ENCODE assay signal across 29 cellular contexts in genomic region chr16:66847533-66848057, GRCh38. TPM values are rescaled to one million over a fixed set of nuclear protein-coding genes. Genes with fewer than 3 reads are reported as not detected.
DNase-seq lines count a peak whose midpoint lies in the region; ATAC-seq, FAIRE-seq and TF ChIP-seq lines count a peak whose summit lies in the region.
"Had no signal": no experiment of that assay in that cellular context is flagged by ENCODE, and none has a peak within 500 bp of the region (broad histone marks: within the 10 kb centered on the region; RNA-seq: fewer than 3 reads in every experiment).

No MANE protein-coding gene starts in this region.

- H3K27ac Mint-ChIP-seq in T-helper 2 cell treated with Interferon-gamma antibody and Interleukin-4, amounts not matched to agents 5 μg/mL and 100 μg/mL, for 36 hours, result peak overlapping the region; percentile 37
- H3K27ac Mint-ChIP-seq: CD4-positive, CD25-positive, alpha-beta regulatory T cell had no signal

- H4K20me1 ChIP-seq in BLaER1 treated with 17β-estradiol and CSF1 and Interleukin-3, amounts not matched to agents 10 nM and 100 nM, result peaks cover 0 to 7% (median 0%) of the 10 kb centered on the region in 11 experiments; a peak in 3 of 22 replicates
- H4K20me1 ChIP-seq in K562 (replicated peaks; ENCODE audit: control insufficient read depth, insufficient read depth, low read length), result 0 out of 2 replicates have a peak, but pooled peaks cover 4% of the 10 kb centered on the region

- no peak overlapping the region for H3K4me3 Mint-ChIP-seq in T-helper 2 cell treated with Interferon-gamma antibody and Interleukin-4, amounts not matched to agents 5 μg/mL and 100 μg/mL, for 36 hours
- H3K4me3 Mint-ChIP-seq: CD4-positive, CD25-positive, alpha-beta regulatory T cell had no signal

- H3K36me3 ChIP-seq in BLaER1 treated with 17β-estradiol and CSF1 and Interleukin-3, amounts not matched to agents 10 nM and 100 nM, result no peaks in the 10 kb centered on the region
- no peaks in the 10 kb centered on the region for H3K36me3 ChIP-seq in K562 (ENCODE audit: control insufficient read depth, insufficient read depth, low read length)
- H3K36me3 ChIP-seq: BE2C had no signal

- no peaks in the 10 kb centered on the region for H3K79me2 ChIP-seq in K562 (ENCODE audit: control insufficient read depth, insufficient read depth, low read length)

- H3K9me3 ChIP-seq in BLaER1 treated with 17β-estradiol and CSF1 and Interleukin-3, amounts not matched to agents 10 nM and 100 nM (replicated peaks in 1 of 11), result no peaks in the 10 kb centered on the region
- no peaks in the 10 kb centered on the region for H3K9me3 ChIP-seq in K562 (replicated peaks; ENCODE audit: control insufficient read depth, insufficient read depth, low read depth, low read length)
- H3K9me3 ChIP-seq: BE2C had no signal

- peak overlapping the region; percentile 1; the same call in 1 of the 2 replicates for H2AFZ ChIP-seq in K562 (ENCODE audit: low read depth, low read length)
- H2AFZ ChIP-seq: GM23248 had no signal

- peak overlapping the region; percentile 10 to 84 (median 60); a peak in 18 of 22 replicates for H3K4me2 ChIP-seq in BLaER1 treated with 17β-estradiol and CSF1 and Interleukin-3, amounts not matched to agents 10 nM and 100 nM
- H3K4me2 ChIP-seq in K562 (ENCODE audit: insufficient read depth, low read length), result no peak overlapping the region

- in situ Hi-C loops in K562 (cut with MboI), result no loop called here

- ATAC-seq in K562 (no peak), HG02610 (IDR thresholded peaks at IDR 0.05; ENCODE audit: unreplicated experiment) (no peak)
- ATAC-seq: Panc1 had no signal

- peaks cover 35 to 47% (median 43%) of the 10 kb centered on the region in 11 experiments for H3K27me3 ChIP-seq in BLaER1 treated with 17β-estradiol and CSF1 and Interleukin-3, amounts not matched to agents 10 nM and 100 nM
- peaks cover 18 to 20% of the 10 kb centered on the region in 2 experiments; a peak in 4 of 5 replicates for H3K27me3 ChIP-seq in K562 (ENCODE audit: control insufficient read depth in 2 of 2, insufficient read depth in 2 of 2, low read length in 2 of 2)
- peaks cover 0 to 19% (median 0%) of the 10 kb centered on the region in 45 donors for H3K27me3 ChIP-seq in dorsolateral prefrontal cortex

- CTCF ChIA-PET in K562 (lab: Yijun Ruan, JAX; ENCODE audit: low intra/inter-chr PET ratio), result no interaction called here

- TF ChIP-seq RAD21 in K562 (CRISPR knock-in tag; conservative IDR thresholded peaks at IDR 0.05 in 1 of 2, IDR thresholded peaks at IDR 0.05 in 1 of 2), result no peak

- 20% methylated on average over 6 of the region's 6 CpGs for WGBS in K562 (ENCODE audit: insufficient coverage, low coverage, missing lambda C conversion rate)

- TF ChIP-seq POLR2A in K562 (conservative IDR thresholded peaks at IDR 0.05), result no peak

- DNase-seq in T-helper 2 cell treated with Interferon-gamma antibody and Interleukin-4, amounts not matched to agents 5 μg/mL and 100 μg/mL, for 36 hours (ENCODE audit: low spot score), result no peak
- DNase-seq in T-helper 2 cell (no peak), K562 (ENCODE audit: extremely low read depth in 1 of 4, low spot score in 3 of 4) (peak in 1 of 4 experiments; percentile 1), mesenteric fat pad (ENCODE audit: low spot score) (peak; percentile 33), dorsolateral prefrontal cortex (no peak), NCI-H82 treated with DMSO at 0.1 percent for 48 hours (lab: John Stamatoyannopoulos, UW; ENCODE audit: unreplicated experiment) (no peak)
- DNase-seq: 8988T; ACHN; BE2C; CD4-positive, CD25-positive, alpha-beta regulatory T cell; DMS153; DND-41; GM23248; Kasumi-1; NCI-H1092 treated with DMSO at 0.1 percent for 48 hours; NCI-H1436; NCI-H187 treated with DMSO at 0.1 percent for 48 hours; NCI-H2171 treated with DMSO at 0.1 percent for 48 hours; NCI-H345; NCI-H510A treated with DMSO at 0.1 percent for 48 hours; SHP77 treated with DMSO at 0.1 percent for 48 hours had no signal

- H3K27me3 Mint-ChIP-seq in T-helper 2 cell treated with Interferon-gamma antibody and Interleukin-4, amounts not matched to agents 5 μg/mL and 100 μg/mL, for 36 hours (ENCODE audit: low read depth), result peaks cover 32% of the 10 kb centered on the region

- H3K9me3 Mint-ChIP-seq in T-helper 2 cell treated with Interferon-gamma antibody and Interleukin-4, amounts not matched to agents 5 μg/mL and 100 μg/mL, for 36 hours, result no peaks in the 10 kb centered on the region

- no TSS peak for BruUV-seq in K562 (replicated peaks; lab: Mats Ljungman, UMichigan)

- peak; percentile 69 for FAIRE-seq in K562 (lab: Jason Lieb, UNC)
- FAIRE-seq: GM19239 had no signal

- H3K4me3 ChIP-seq in BLaER1 treated with 17β-estradiol and CSF1 and Interleukin-3, amounts not matched to agents 10 nM and 100 nM, result no peak overlapping the region
- no peak overlapping the region for H3K4me3 ChIP-seq in K562
- H3K4me3 ChIP-seq in dorsolateral prefrontal cortex, result no peak overlapping the region
- H3K4me3 ChIP-seq: GM23248 had no signal

- TF ChIP-seq EP300 in K562 (IDR thresholded peaks at IDR 0.05; ENCODE audit: low read length), result no peak

- H3K9me1 ChIP-seq in K562 (ENCODE audit: control insufficient read depth, insufficient read depth, low read length), result no peaks in the 10 kb centered on the region

- no peaks in the 10 kb centered on the region for H3K36me3 Mint-ChIP-seq in T-helper 2 cell treated with Interferon-gamma antibody and Interleukin-4, amounts not matched to agents 5 μg/mL and 100 μg/mL, for 36 hours (ENCODE audit: low read depth)
- H3K36me3 Mint-ChIP-seq: CD4-positive, CD25-positive, alpha-beta regulatory T cell had no signal

- intact Hi-C loops in K562 (cut with micrococcal nuclease), result no loop called here
- intact Hi-C loops in dorsolateral prefrontal cortex (cut with DNase I), result loop anchor here in 1 of 2 donors (10.0 kb wide), 1 partner anchor 57 kb away; no protein-coding TSS in a partner anchor

- POLR2A ChIA-PET in K562 (lab: Yijun Ruan, JAX), result interaction anchor here (0.7 to 1.0 kb wide), 3 partner anchors 16 to 223 kb away, joined by 3 read pairs; partner anchors contain the start of gene NAE1

- peaks cover 17% of the 10 kb centered on the region for H3K4me1 Mint-ChIP-seq in T-helper 2 cell treated with Interferon-gamma antibody and Interleukin-4, amounts not matched to agents 5 μg/mL and 100 μg/mL, for 36 hours (ENCODE audit: low read depth)

- H3K9ac ChIP-seq in BLaER1 treated with 17β-estradiol and CSF1 and Interleukin-3, amounts not matched to agents 10 nM and 100 nM, result no peak overlapping the region
- no peak overlapping the region for H3K9ac ChIP-seq in K562 (ENCODE audit: insufficient read depth in 1 of 2, low read depth in 2 of 2, low read length in 2 of 2)
- H3K9ac ChIP-seq: GM23248 had no signal

- peaks cover 25 to 48% (median 43%) of the 10 kb centered on the region in 10 experiments for H3K4me1 ChIP-seq in BLaER1 treated with 17β-estradiol and CSF1 and Interleukin-3, amounts not matched to agents 10 nM and 100 nM
- H3K4me1 ChIP-seq in K562 (replicated peaks in 1 of 2; ENCODE audit: control insufficient read depth in 2 of 2, insufficient read depth in 2 of 2, low read length in 2 of 2), result peaks cover 12 to 21% of the 10 kb centered on the region in 2 experiments; a peak in 3 of 5 replicates

- no peak overlapping the region for H3K27ac ChIP-seq in BLaER1 treated with 17β-estradiol and CSF1 and Interleukin-3, amounts not matched to agents 10 nM and 100 nM
- H3K27ac ChIP-seq in K562 (ENCODE audit: extremely low read depth, low read depth, low read length) (no peak overlapping the region), dorsolateral prefrontal cortex (peak overlapping the region in 1 of 59 donors; percentile 74)
- H3K27ac ChIP-seq: GM23248, RWPE1 had no signal

- TF ChIP-seq CTCF in K562 (IDR thresholded peaks at IDR 0.05 in 2 of 3, conservative IDR thresholded peaks at IDR 0.05 in 1 of 3; ENCODE audit: insufficient read depth in 2 of 3, low read depth in 1 of 3, low read length in 3 of 3) (no peak), dorsolateral prefrontal cortex (IDR thresholded peaks at IDR 0.05 in 54 of 56, conservative IDR thresholded peaks at IDR 0.05 in 2 of 56; ENCODE audit: low read depth in 1 of 56, partially characterized antibody in 56 of 56) (no peak)

RNA-seq across cellular contexts. Expression of gene CA7, which starts 3.4 kb away (rescaled TPM):
- total RNA-seq in K562 (2011; cell fraction: chromatin; rRNA removed; ENCODE audit: low replicate concordance), result not detected in 2 replicates
- total RNA-seq in K562 (2011; cell fraction: nucleolus; rRNA removed), result not detected in 2 replicates
- total RNA-seq in K562 (2011; cell fraction: nucleoplasm; rRNA removed), result not detected in 2 replicates
- total RNA-seq in K562 (2014; rRNA removed) (0.24 TPM in 1 of 2 replicates, not detected in the other), K562 (2014; rRNA removed; fragmentation: Illumina TruSeq; extraction: Trizol) (not detected in 2 replicates), K562 (2015; rRNA removed; fragmentation: Illumina TruSeq; extraction: Trizol) (not detected in 2 replicates), K562 (2021) (not detected in 2 replicates), mesenteric fat pad (not detected), dorsolateral prefrontal cortex (10 to 100 TPM in 50 of 120 experiments, 1 to 10 TPM in 70; 2.2 to 16.0 (median 9.4) TPM)
- polyA plus RNA-seq in K562 (2011; rRNA removed) (0.06 TPM in 1 of 2 replicates, not detected in the other), K562 (2014; fragmentation: Illumina TruSeq; extraction: Trizol) (0.07 TPM in 1 of 2 replicates, not detected in the other), K562 (2014; fragmentation: Nextera tagmentation; extraction: Ambion mirVana) (under 1 TPM in 1 of 2 experiments, not detected in 1; 0.03 TPM), K562 (2014; rRNA removed) (0.05 TPM in 1 of 2 replicates, not detected in the other)
- polyA plus RNA-seq in K562 (2011; cell fraction: cytosol; rRNA removed), result 0.10 and 0.60 TPM in 2 replicates
- 0.13 TPM in 1 of 2 replicates, not detected in the other for polyA plus RNA-seq in K562 (2011; cell fraction: nucleus; rRNA removed)
- 0.08 and 0.09 TPM in 2 replicates for polyA plus RNA-seq in K562 (2012)
- polyA minus RNA-seq in K562 (2011; rRNA and poly(A)+ RNA removed), result 0.21 TPM in 1 of 2 replicates, not detected in the other
- polyA minus RNA-seq in K562 (2011; cell fraction: cytosol; rRNA and poly(A)+ RNA removed), result not detected in 2 replicates
- not detected in 2 replicates for polyA minus RNA-seq in K562 (2011; cell fraction: nucleus; rRNA and poly(A)+ RNA removed)
- total RNA-seq: CD4-positive, CD25-positive, alpha-beta regulatory T cell; HT-29; M059J had no signal
- polyA plus RNA-seq: CD4-positive, CD25-positive, alpha-beta regulatory T cell; GM23248 had no signal

RNA-seq across cellular contexts. Expression of gene NAE1, which starts 16.8 kb away (rescaled TPM):
- total RNA-seq in K562 (2011; cell fraction: chromatin; rRNA removed; ENCODE audit: low replicate concordance), result 98.8 and 294 TPM in 2 replicates
- total RNA-seq in K562 (2011; cell fraction: nucleolus; rRNA removed), result 65.5 and 71.3 TPM in 2 replicates
- total RNA-seq in K562 (2011; cell fraction: nucleoplasm; rRNA removed), result 135 and 180 TPM in 2 replicates
- total RNA-seq in K562 (2014; rRNA removed) (150 and 165 TPM in 2 replicates), K562 (2014; rRNA removed; fragmentation: Illumina TruSeq; extraction: Trizol) (230 and 259 TPM in 2 replicates), K562 (2015; rRNA removed; fragmentation: Illumina TruSeq; extraction: Trizol) (174 and 190 TPM in 2 replicates), K562 (2021) (167 and 172 TPM in 2 replicates), mesenteric fat pad (42.4 TPM), dorsolateral prefrontal cortex (100 to 1,000 TPM in 1 of 120 experiments, 10 to 100 TPM in 119; 42.3 to 101 (median 76.7) TPM)
- polyA plus RNA-seq in K562 (2011; rRNA removed) (233 and 294 TPM in 2 replicates), K562 (2014; fragmentation: Illumina TruSeq; extraction: Trizol) (164 and 203 TPM in 2 replicates), K562 (2014; fragmentation: Nextera tagmentation; extraction: Ambion mirVana) (100 to 1,000 TPM; 257 to 275 TPM), K562 (2014; rRNA removed) (235 and 238 TPM in 2 replicates)
- 38.2 and 71.9 TPM in 2 replicates for polyA plus RNA-seq in K562 (2011; cell fraction: cytosol; rRNA removed)
- 83.1 and 206 TPM in 2 replicates for polyA plus RNA-seq in K562 (2011; cell fraction: nucleus; rRNA removed)
- polyA plus RNA-seq in K562 (2012), result 109 and 119 TPM in 2 replicates
- polyA minus RNA-seq in K562 (2011; rRNA and poly(A)+ RNA removed), result 151 and 155 TPM in 2 replicates
- polyA minus RNA-seq in K562 (2011; cell fraction: cytosol; rRNA and poly(A)+ RNA removed), result 37.3 and 65.9 TPM in 2 replicates
- 67.0 and 103 TPM in 2 replicates for polyA minus RNA-seq in K562 (2011; cell fraction: nucleus; rRNA and poly(A)+ RNA removed)

RNA-seq across cellular contexts. Expression of gene PDP2, which starts 32.7 kb away (rescaled TPM):
- total RNA-seq in K562 (2011; cell fraction: chromatin; rRNA removed; ENCODE audit: low replicate concordance), result 44.7 and 44.9 TPM in 2 replicates
- total RNA-seq in K562 (2011; cell fraction: nucleolus; rRNA removed), result 21.3 and 22.0 TPM in 2 replicates
- 27.4 and 39.0 TPM in 2 replicates for total RNA-seq in K562 (2011; cell fraction: nucleoplasm; rRNA removed)
- total RNA-seq in K562 (2014; rRNA removed) (5.5 and 6.7 TPM in 2 replicates), K562 (2014; rRNA removed; fragmentation: Illumina TruSeq; extraction: Trizol) (7.2 and 8.3 TPM in 2 replicates), K562 (2015; rRNA removed; fragmentation: Illumina TruSeq; extraction: Trizol) (5.8 and 6.7 TPM in 2 replicates), K562 (2021) (17.7 and 18.5 TPM in 2 replicates), mesenteric fat pad (33.5 TPM), dorsolateral prefrontal cortex (10 to 100 TPM; 18.3 to 46.8 (median 28.7) TPM)
- polyA plus RNA-seq in K562 (2011; rRNA removed) (24.3 and 28.6 TPM in 2 replicates), K562 (2014; fragmentation: Illumina TruSeq; extraction: Trizol) (11.4 and 15.8 TPM in 2 replicates), K562 (2014; fragmentation: Nextera tagmentation; extraction: Ambion mirVana) (1 to 10 TPM; 2.5 to 4.2 TPM), K562 (2014; rRNA removed) (8.3 and 8.7 TPM in 2 replicates)
- polyA plus RNA-seq in K562 (2011; cell fraction: cytosol; rRNA removed), result 13.0 and 18.7 TPM in 2 replicates
- polyA plus RNA-seq in K562 (2011; cell fraction: nucleus; rRNA removed), result 14.8 and 18.4 TPM in 2 replicates
- polyA plus RNA-seq in K562 (2012), result 5.3 and 7.2 TPM in 2 replicates
- 41.5 and 46.7 TPM in 2 replicates for polyA minus RNA-seq in K562 (2011; rRNA and poly(A)+ RNA removed)
- polyA minus RNA-seq in K562 (2011; cell fraction: cytosol; rRNA and poly(A)+ RNA removed), result 15.2 and 19.5 TPM in 2 replicates
- 10.0 and 16.6 TPM in 2 replicates for polyA minus RNA-seq in K562 (2011; cell fraction: nucleus; rRNA and poly(A)+ RNA removed)

RNA-seq across cellular contexts. Expression of gene TERB1, which starts 46.2 kb away (rescaled TPM):
- not detected in 2 replicates for total RNA-seq in K562 (2011; cell fraction: chromatin; rRNA removed; ENCODE audit: low replicate concordance)
- not detected in 2 replicates for total RNA-seq in K562 (2011; cell fraction: nucleolus; rRNA removed)
- total RNA-seq in K562 (2011; cell fraction: nucleoplasm; rRNA removed), result not detected in 2 replicates
- total RNA-seq in K562 (2014; rRNA removed) (not detected in 2 replicates), K562 (2014; rRNA removed; fragmentation: Illumina TruSeq; extraction: Trizol) (not detected in 2 replicates), K562 (2015; rRNA removed; fragmentation: Illumina TruSeq; extraction: Trizol) (not detected in 2 replicates), K562 (2021) (not detected in 2 replicates), mesenteric fat pad (not detected), dorsolateral prefrontal cortex (1 to 10 TPM in 10 of 120 experiments, under 1 TPM in 57, not detected in 53; 0.19 to 1.8 (median 0.53) TPM)
- polyA plus RNA-seq in K562 (2011; rRNA removed) (not detected in 2 replicates), K562 (2014; fragmentation: Illumina TruSeq; extraction: Trizol) (not detected in 2 replicates), K562 (2014; fragmentation: Nextera tagmentation; extraction: Ambion mirVana) (not detected), K562 (2014; rRNA removed) (not detected in 2 replicates)
- polyA plus RNA-seq in K562 (2011; cell fraction: cytosol; rRNA removed), result not detected in 2 replicates
- polyA plus RNA-seq in K562 (2011; cell fraction: nucleus; rRNA removed), result 0.18 TPM in 1 of 2 replicates, not detected in the other
- polyA plus RNA-seq in K562 (2012), result not detected in 2 replicates
- 0.30 TPM in 1 of 2 replicates, not detected in the other for polyA minus RNA-seq in K562 (2011; rRNA and poly(A)+ RNA removed)
- not detected in 2 replicates for polyA minus RNA-seq in K562 (2011; cell fraction: cytosol; rRNA and poly(A)+ RNA removed)
- polyA minus RNA-seq in K562 (2011; cell fraction: nucleus; rRNA and poly(A)+ RNA removed), result not detected in 2 replicates
- total RNA-seq: GM23248, H7, HT-29, M059J had no signal
- polyA plus RNA-seq: CD4-positive, CD25-positive, alpha-beta regulatory T cell; GM23248 had no signal
